In genomic region chr7:33716581-33717477, GRCh38 we compare ENCODE assay signal across 8 cellular contexts.
A peak's percentile ranks its signal among the peaks of the same experiment; 100 is the strongest.
DNase-seq lines count a peak whose midpoint lies in the region; ATAC-seq, FAIRE-seq and TF ChIP-seq lines count a peak whose summit lies in the region.

No MANE protein-coding gene starts in this region.

- H3K9me3 ChIP-seq in adrenal gland (replicated peaks in 1 of 3), result no peaks in the 10 kb centered on the region

- peaks cover 1% of the 10 kb centered on the region for H3K36me3 Mint-ChIP-seq in activated naive CD8-positive, alpha-beta T cell treated with anti-CD3 and anti-CD28 coated beads, Interleukin-2, amount 50 U/mL, for 24 hours (ENCODE audit: low read depth)

- no peak for TF ChIP-seq POLR2A in adrenal gland (IDR thresholded peaks at IDR 0.05)

- no peaks in the 10 kb centered on the region for H3K36me3 ChIP-seq in adrenal gland (replicated peaks in 1 of 2)

- no peaks in the 10 kb centered on the region for H3K4me1 Mint-ChIP-seq in activated naive CD8-positive, alpha-beta T cell treated with anti-CD3 and anti-CD28 coated beads, Interleukin-2, amount 50 U/mL, for 24 hours

- H3K4me1 ChIP-seq in adrenal gland (replicated peaks in 1 of 2), result no peaks in the 10 kb centered on the region

- no peaks in the 10 kb centered on the region for H3K27me3 ChIP-seq in adrenal gland

- no peak overlapping the region for H3K27ac ChIP-seq in adrenal gland

- WGBS in adrenal gland, 4 donors, result 62 to 74% (median 67%) methylated on average over 2 of the region's 2 CpGs

- peak; percentile 70 for ATAC-seq in left colon
- ATAC-seq in activated naive CD8-positive, alpha-beta T cell treated with anti-CD3 and anti-CD28 coated beads, Interleukin-2, amount 50 U/mL, for 24 hours, result no peak

- no peak overlapping the region for H3K4me3 Mint-ChIP-seq in activated naive CD8-positive, alpha-beta T cell treated with anti-CD3 and anti-CD28 coated beads, Interleukin-2, amount 50 U/mL, for 24 hours

- H3K4me3 ChIP-seq in adrenal gland, result no peak overlapping the region

- intact Hi-C loops in adrenal gland (cut with DNase I) (no loop called here), left colon (cut with DNase I, micrococcal nuclease) (no loop called here)

- peaks cover 2% of the 10 kb centered on the region for H3K27me3 Mint-ChIP-seq in activated naive CD8-positive, alpha-beta T cell treated with anti-CD3 and anti-CD28 coated beads, Interleukin-2, amount 50 U/mL, for 24 hours

- no peak overlapping the region for H3K27ac Mint-ChIP-seq in activated naive CD8-positive, alpha-beta T cell treated with anti-CD3 and anti-CD28 coated beads, Interleukin-2, amount 50 U/mL, for 24 hours

- peak; percentile 19 for DNase-seq in DMS153 (lab: John Stamatoyannopoulos, UW)
- DNase-seq in HTR-8/SVneo (ENCODE audit: insufficient read length, low spot score), result peak; percentile 44
- peak in 1 of 7 donors; percentile 21 for DNase-seq in adrenal gland
- DNase-seq in left colon, result no peak
- DNase-seq in COLO668 (lab: John Stamatoyannopoulos, UW; ENCODE audit: unreplicated experiment), result no peak
- DNase-seq in activated gamma-delta T cell treated with Interleukin-2 at 50 U/mL for 16 hours, result no peak
- no peak for DNase-seq in cerebellar nuclear complex (lab: John Stamatoyannopoulos, UW)
- DNase-seq in activated naive CD8-positive, alpha-beta T cell treated with anti-CD3 and anti-CD28 coated beads, Interleukin-2, amount 50 U/mL, for 24 hours, result no peak

- peak; percentile 38 to 76 (median 68) for TF ChIP-seq CTCF in adrenal gland (IDR thresholded peaks at IDR 0.05)

- H3K9me3 Mint-ChIP-seq in activated naive CD8-positive, alpha-beta T cell treated with anti-CD3 and anti-CD28 coated beads, Interleukin-2, amount 50 U/mL, for 24 hours, result no peaks in the 10 kb centered on the region

- FAIRE-seq in HTR-8/SVneo (lab: Jason Lieb, UNC), result no peak

Comparison
In these comparisons a context has a peak if more than half of its experiments do, and no peak if none do; other contexts are left out.
1. DNase-seq: peak in DMS153 (single experiment) and HTR-8/SVneo (single experiment); none in left colon (0 of 2), COLO668 (single experiment), activated gamma-delta T cell treated with Interleukin-2 at 50 U/mL for 16 hours (single experiment), cerebellar nuclear complex (0 of 2) and activated naive CD8-positive, alpha-beta T cell treated with anti-CD3 and anti-CD28 coated beads, Interleukin-2, amount 50 U/mL, for 24 hours (single experiment).